Comparison of ENCODE assay signal across 1 cellular context in the genomic region with DNA sequence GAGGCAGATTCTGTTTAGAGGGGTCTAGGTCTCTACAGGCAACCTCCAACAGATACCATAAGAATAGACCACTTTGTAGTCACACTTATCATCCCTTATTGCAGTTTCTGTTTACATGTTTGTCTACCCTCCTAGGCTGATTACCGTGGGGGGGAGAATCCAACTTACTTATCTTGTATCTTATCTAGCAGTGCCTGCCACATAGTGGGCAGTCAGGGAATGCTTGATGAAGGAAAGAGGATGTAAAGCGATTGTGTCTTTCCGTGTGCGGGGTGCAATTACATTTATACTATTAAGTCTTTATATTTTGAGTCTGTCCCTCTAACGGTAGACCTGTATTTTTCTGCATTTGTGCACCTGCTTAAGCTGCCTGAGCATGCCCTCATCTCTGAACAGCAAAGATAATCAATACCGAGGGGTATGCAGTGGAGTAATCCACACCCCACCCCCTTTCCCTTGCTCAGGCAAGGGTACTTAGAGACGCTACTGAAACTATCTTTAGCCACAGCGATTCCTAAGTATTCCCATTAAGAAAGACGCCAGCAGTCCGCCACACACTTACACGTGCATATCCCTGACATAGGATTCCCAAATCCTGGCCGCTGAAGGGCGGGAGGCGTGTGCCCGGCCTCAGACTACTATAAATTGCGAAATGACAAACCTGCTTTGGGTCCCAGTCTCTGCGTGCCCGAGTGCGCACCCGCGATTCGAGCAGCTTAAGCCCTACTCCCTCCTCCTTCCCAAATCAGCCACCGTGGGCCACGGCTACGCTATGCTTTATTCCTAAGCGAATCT.
TF ChIP-seq lines count a peak whose summit lies in the region.

No MANE protein-coding gene starts in this region.

TF ChIP-seq in A549, 52 proteins besides CTCF, POLR2A, EP300 and RAD21 (continued from another document):
- TF ChIP-seq, protein P1, sequence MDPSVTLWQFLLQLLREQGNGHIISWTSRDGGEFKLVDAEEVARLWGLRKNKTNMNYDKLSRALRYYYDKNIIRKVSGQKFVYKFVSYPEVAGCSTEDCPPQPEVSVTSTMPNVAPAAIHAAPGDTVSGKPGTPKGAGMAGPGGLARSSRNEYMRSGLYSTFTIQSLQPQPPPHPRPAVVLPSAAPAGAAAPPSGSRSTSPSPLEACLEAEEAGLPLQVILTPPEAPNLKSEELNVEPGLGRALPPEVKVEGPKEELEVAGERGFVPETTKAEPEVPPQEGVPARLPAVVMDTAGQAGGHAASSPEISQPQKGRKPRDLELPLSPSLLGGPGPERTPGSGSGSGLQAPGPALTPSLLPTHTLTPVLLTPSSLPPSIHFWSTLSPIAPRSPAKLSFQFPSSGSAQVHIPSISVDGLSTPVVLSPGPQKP (IDR thresholded peaks at IDR 0.05; ENCODE audit: low read depth, low read length) = no peak
- no peak for TF ChIP-seq KDM1A (IDR thresholded peaks at IDR 0.05; ENCODE audit: low read depth)
- peak; percentile 88 to 95 for TF ChIP-seq CEBPB (IDR thresholded peaks at IDR 0.05)
- peak; percentile 47; the same call in 1 of the 2 replicates for TF ChIP-seq NPAS2 (CRISPR knock-in tag; IDR thresholded peaks at IDR 0.05; ENCODE audit: borderline replicate concordance)
- TF ChIP-seq MAFK (IDR thresholded peaks at IDR 0.05; ENCODE audit: partially characterized antibody) = no peak
- TF ChIP-seq, protein P2, sequence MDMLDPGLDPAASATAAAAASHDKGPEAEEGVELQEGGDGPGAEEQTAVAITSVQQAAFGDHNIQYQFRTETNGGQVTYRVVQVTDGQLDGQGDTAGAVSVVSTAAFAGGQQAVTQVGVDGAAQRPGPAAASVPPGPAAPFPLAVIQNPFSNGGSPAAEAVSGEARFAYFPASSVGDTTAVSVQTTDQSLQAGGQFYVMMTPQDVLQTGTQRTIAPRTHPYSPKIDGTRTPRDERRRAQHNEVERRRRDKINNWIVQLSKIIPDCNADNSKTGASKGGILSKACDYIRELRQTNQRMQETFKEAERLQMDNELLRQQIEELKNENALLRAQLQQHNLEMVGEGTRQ (IDR thresholded peaks at IDR 0.05) = no peak
